In genomic region chr2:158993030-158993429, GRCh38 we compare ENCODE assay signal across 17 cellular contexts. TPM values are rescaled to one million over a fixed set of nuclear protein-coding genes. Genes with fewer than 3 reads are reported as not detected.
A peak's percentile ranks its signal among the peaks of the same experiment; 100 is the strongest.
DNase-seq lines count a peak whose midpoint lies in the region; ATAC-seq and TF ChIP-seq lines count a peak whose summit lies in the region.
"Had no signal": no experiment of that assay in that cellular context is flagged by ENCODE, and none has a peak within 500 bp of the region (broad histone marks: within the 10 kb centered on the region; RNA-seq: fewer than 3 reads in every experiment).

No MANE protein-coding gene starts in this region.

- H3K27me3 ChIP-seq in mammary epithelial cell (ENCODE audit: insufficient read depth, low read length) (no peaks in the 10 kb centered on the region), PC-3 (ENCODE audit: low read length) (no peaks in the 10 kb centered on the region)

- no peak overlapping the region for H3K27ac ChIP-seq in mammary epithelial cell (ENCODE audit: insufficient read depth, low read depth, low read length)
- peak overlapping the region; percentile 57 for H3K27ac ChIP-seq in PC-3 (ENCODE audit: low read length)
- no peak overlapping the region; the same call in 1 of the 2 replicates for H3K27ac ChIP-seq in RWPE1
- H3K27ac ChIP-seq: 22Rv1 had no signal

- no peak overlapping the region for H3K4me3 Mint-ChIP-seq in MCF 10A (ENCODE audit: unreplicated experiment)
- no peak overlapping the region for H3K4me3 Mint-ChIP-seq in mesothelial cell of epicardium
- H3K4me3 Mint-ChIP-seq: B cell; CD4-positive, alpha-beta memory T cell; H9 had no signal

- POLR2A ChIA-PET in MCF 10A (lab: Yijun Ruan, JAX): interaction anchor here (1.0 kb wide), 1 partner anchor 23 kb away, joined by 3 read pairs; no protein-coding TSS in a partner anchor
- POLR2A ChIA-PET in PC-3 (lab: Charles Lee; ENCODE audit: unreplicated experiment): interaction anchor here (0.6 kb wide), 1 partner anchor 61 kb away, joined by 4 read pairs; no protein-coding TSS in a partner anchor
- POLR2A ChIA-PET in RWPE1 (lab: Yijun Ruan, JAX; ENCODE audit: low non-redundant PET): no interaction called here

- H3K9me3 ChIP-seq in mammary epithelial cell (replicated peaks; ENCODE audit: insufficient read depth, low read length) (no peaks in the 10 kb centered on the region), PC-3 (ENCODE audit: low read length) (no peaks in the 10 kb centered on the region)

- H3K9me2 ChIP-seq in PC-3 (replicated peaks; ENCODE audit: low read length): no peaks in the 10 kb centered on the region

- peak overlapping the region; percentile 66 for H3K27ac Mint-ChIP-seq in MCF 10A (ENCODE audit: low read depth, unreplicated experiment)
- peak overlapping the region; percentile 65 for H3K27ac Mint-ChIP-seq in mesothelial cell of epicardium
- H3K27ac Mint-ChIP-seq: B cell; CD4-positive, alpha-beta memory T cell had no signal

- ATAC-seq in PC-3: no peak

- in situ Hi-C loops in mammary epithelial cell (cut with MboI; ENCODE audit: low sequenced_read_pairs in 2 of 2): no loop called here

- peaks cover 61% of the 10 kb centered on the region for H3K4me1 ChIP-seq in mammary epithelial cell (ENCODE audit: insufficient read depth, low read length)
- peaks cover 91% of the 10 kb centered on the region for H3K4me1 ChIP-seq in PC-3 (ENCODE audit: insufficient read depth, low read length)

- no peaks in the 10 kb centered on the region for H4K20me1 ChIP-seq in mammary epithelial cell (ENCODE audit: insufficient read depth, low read length)
- H4K20me1 ChIP-seq in PC-3 (ENCODE audit: low read length): no peaks in the 10 kb centered on the region

- H3K79me2 ChIP-seq in mammary epithelial cell (ENCODE audit: insufficient read depth, low read length): peaks cover 85% of the 10 kb centered on the region
- peaks cover 94% of the 10 kb centered on the region for H3K79me2 ChIP-seq in PC-3 (ENCODE audit: low read length)

- intact Hi-C loops in MCF 10A (cut with micrococcal nuclease) (no loop called here), mammary epithelial cell (cut with micrococcal nuclease) (no loop called here), PC-3 (cut with micrococcal nuclease) (no loop called here)

- H3K36me3 Mint-ChIP-seq in MCF 10A (ENCODE audit: insufficient read depth, unreplicated experiment) (peaks cover 11% of the 10 kb centered on the region), mesothelial cell of epicardium (peaks cover 6% of the 10 kb centered on the region)
- H3K36me3 Mint-ChIP-seq: CD4-positive, alpha-beta memory T cell had no signal

- H3K4me1 Mint-ChIP-seq in MCF 10A (ENCODE audit: insufficient read depth, unreplicated experiment) (peaks cover 45% of the 10 kb centered on the region), mesothelial cell of epicardium (peaks cover 51% of the 10 kb centered on the region)
- H3K4me1 Mint-ChIP-seq: B cell; CD4-positive, alpha-beta memory T cell had no signal

- H3K36me3 ChIP-seq in mammary epithelial cell (ENCODE audit: insufficient read depth, low read length): no peaks in the 10 kb centered on the region
- H3K36me3 ChIP-seq in PC-3 (ENCODE audit: low read depth, low read length): no peaks in the 10 kb centered on the region

- no peak overlapping the region for H3K9ac ChIP-seq in mammary epithelial cell (ENCODE audit: insufficient read depth, low read length)
- no peak overlapping the region for H3K9ac ChIP-seq in PC-3 (ENCODE audit: low read length)

- H2AFZ ChIP-seq in mammary epithelial cell (ENCODE audit: low read depth, low read length) (no peak overlapping the region), PC-3 (ENCODE audit: low read length) (no peak overlapping the region)

- no peaks in the 10 kb centered on the region for H3F3A ChIP-seq in PC-3 (ENCODE audit: low read length, unreplicated experiment)

- CTCF ChIA-PET in MCF 10A (lab: Yijun Ruan, JAX) (interaction anchor here (0.6 kb wide), 1 partner anchor 378 kb away, joined by 4 read pairs; no protein-coding TSS in a partner anchor), mammary epithelial cell (lab: Charles Lee; ENCODE audit: low non-redundant PET) (no interaction called here), PC-3 (lab: Charles Lee) (no interaction called here), RWPE1 (lab: Yijun Ruan, JAX) (interaction anchor here (0.7 kb wide), 1 partner anchor 197 kb away, joined by 3 read pairs; no protein-coding TSS in a partner anchor)

- dilution Hi-C loops in mammary epithelial cell (cut with HindIII; ENCODE audit: low sequenced_read_pairs): no loop called here

- H3K4me2 ChIP-seq in mammary epithelial cell (ENCODE audit: insufficient read depth, low read depth, low read length) (no peak overlapping the region), PC-3 (ENCODE audit: low read length) (peak overlapping the region; percentile 75)

- no peaks in the 10 kb centered on the region for H3K9me3 Mint-ChIP-seq in MCF 10A (ENCODE audit: unreplicated experiment)
- H3K9me3 Mint-ChIP-seq in mesothelial cell of epicardium: no peaks in the 10 kb centered on the region
- H3K9me3 Mint-ChIP-seq: CD4-positive, alpha-beta memory T cell; H9 had no signal

- TF ChIP-seq CTCF in MCF 10A (IDR thresholded peaks at IDR 0.05; ENCODE audit: unreplicated experiment) (no peak), mammary epithelial cell (conservative IDR thresholded peaks at IDR 0.05 in 1 of 2, IDR thresholded peaks at IDR 0.05 in 1 of 2; ENCODE audit: extremely low read depth in 1 of 2, insufficient read depth in 1 of 2, low read depth in 1 of 2, low read length in 2 of 2) (no peak), PC-3 (conservative IDR thresholded peaks at IDR 0.05; ENCODE audit: low read depth, low read length) (no peak), mesothelial cell of epicardium (IDR thresholded peaks at IDR 0.05; ENCODE audit: unreplicated experiment) (no peak), RWPE1 (conservative IDR thresholded peaks at IDR 0.05; ENCODE audit: low read depth) (no peak)

- no TSS peak for BruUV-seq in MCF 10A (replicated peaks; lab: Mats Ljungman, UMichigan)
- no TSS peak for BruUV-seq in mammary epithelial cell (replicated peaks; lab: Mats Ljungman, UMichigan)
- no TSS peak for BruUV-seq in PC-3 (replicated peaks; lab: Mats Ljungman, UMichigan)

- whole genome bisulfite sequencing in mammary epithelial cell (ENCODE audit: low coverage, missing lambda C conversion rate): 87% methylated on average over 5 of the region's 5 CpGs

- H3K4me3 ChIP-seq in mammary epithelial cell (replicated peaks in 1 of 3; ENCODE audit: insufficient read depth in 1 of 3, low read depth in 2 of 3, low read length in 3 of 3) (no peak overlapping the region), PC-3 (ENCODE audit: low read length) (no peak overlapping the region)

- H3K27me3 Mint-ChIP-seq in MCF 10A (ENCODE audit: insufficient read depth, unreplicated experiment): no peaks in the 10 kb centered on the region
- no peaks in the 10 kb centered on the region for H3K27me3 Mint-ChIP-seq in mesothelial cell of epicardium (ENCODE audit: low read depth)

- DNase-seq in MCF 10A (ENCODE audit: unreplicated experiment) (no peak), mammary epithelial cell (no peak), PC-3 (no peak), mesothelial cell of epicardium (ENCODE audit: low spot score in 2 of 2, unreplicated experiment in 2 of 2) (no peak), LoVo (ENCODE audit: low spot score) (no peak), medulla oblongata (ENCODE audit: extremely low spot score) (no peak), RWPE1 (ENCODE audit: low spot score) (no peak)
- DNase-seq: C1 segment of cervical spinal cord; CD4-positive, alpha-beta memory T cell; DMS153; DMS79 treated with DMSO at 0.1 percent for 48 hours; EL; GOT3; H9; KG1 had no signal

RNA-seq across cellular contexts. Expression of gene TANC1, which starts 24.6 kb away (rescaled TPM):
- total RNA-seq in MCF 10A (2022) (31.0 and 35.3 TPM in 2 replicates), mammary epithelial cell (10 to 100 TPM; 46.6 to 51.5 TPM), PC-3 (2014; rRNA removed) (17.6 and 18.7 TPM in 2 replicates), mesothelial cell of epicardium (132 to 138 TPM (median 134 TPM) in 3 replicates)
- 28.8 TPM for polyA plus RNA-seq in mammary epithelial cell
- polyA minus RNA-seq in mammary epithelial cell: 44.2 TPM
- total RNA-seq: B cell had no signal

Comparison
In these comparisons a context has a peak if more than half of its experiments do, and no peak if none do; other contexts are left out.
1. CTCF ChIA-PET loops: an anchor here in MCF 10A (0.6 kb wide) and RWPE1 (0.7 kb wide); none called in mammary epithelial cell and PC-3.